1 cellular context compared by ENCODE assay signal in the genomic region with DNA sequence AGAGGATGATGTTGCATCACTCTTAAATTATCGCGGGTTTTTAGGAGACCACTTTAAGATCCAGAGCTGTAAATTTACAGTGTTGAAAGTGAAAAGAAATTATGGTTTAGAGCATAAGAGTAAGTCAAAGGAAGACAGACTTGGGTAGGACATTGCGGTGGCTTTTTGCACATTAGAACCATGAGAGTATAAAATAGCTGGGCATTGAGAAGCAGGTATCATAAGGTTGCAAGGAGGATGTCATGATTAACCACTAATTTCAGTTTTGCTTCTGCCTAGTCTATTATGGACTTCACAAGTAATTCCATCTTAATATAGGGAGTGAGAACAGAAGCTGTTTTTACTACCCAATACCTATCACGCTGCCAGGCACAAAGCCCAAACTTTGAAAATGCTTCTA.
TF ChIP-seq lines count a peak whose summit lies in the region.

No MANE protein-coding gene starts in this region.

TF ChIP-seq in WTC11, 78 proteins besides CTCF, POLR2A, EP300 and RAD21 (continued from another document):
- TF ChIP-seq, protein P1, sequence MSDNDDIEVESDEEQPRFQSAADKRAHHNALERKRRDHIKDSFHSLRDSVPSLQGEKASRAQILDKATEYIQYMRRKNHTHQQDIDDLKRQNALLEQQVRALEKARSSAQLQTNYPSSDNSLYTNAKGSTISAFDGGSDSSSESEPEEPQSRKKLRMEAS (CRISPR knock-in tag; IDR thresholded peaks at IDR 0.05): no peak
- TF ChIP-seq ZNF416 (CRISPR knock-in tag; IDR thresholded peaks at IDR 0.05) (no peak), NFE2L1 (CRISPR knock-in tag; IDR thresholded peaks at IDR 0.05) (no peak), FOXJ3 (CRISPR knock-in tag; IDR thresholded peaks at IDR 0.05; ENCODE audit: borderline replicate concordance) (no peak), NR3C1 (CRISPR knock-in tag; conservative IDR thresholded peaks at IDR 0.05; ENCODE audit: low read depth) (no peak)
- TF ChIP-seq, protein P2, sequence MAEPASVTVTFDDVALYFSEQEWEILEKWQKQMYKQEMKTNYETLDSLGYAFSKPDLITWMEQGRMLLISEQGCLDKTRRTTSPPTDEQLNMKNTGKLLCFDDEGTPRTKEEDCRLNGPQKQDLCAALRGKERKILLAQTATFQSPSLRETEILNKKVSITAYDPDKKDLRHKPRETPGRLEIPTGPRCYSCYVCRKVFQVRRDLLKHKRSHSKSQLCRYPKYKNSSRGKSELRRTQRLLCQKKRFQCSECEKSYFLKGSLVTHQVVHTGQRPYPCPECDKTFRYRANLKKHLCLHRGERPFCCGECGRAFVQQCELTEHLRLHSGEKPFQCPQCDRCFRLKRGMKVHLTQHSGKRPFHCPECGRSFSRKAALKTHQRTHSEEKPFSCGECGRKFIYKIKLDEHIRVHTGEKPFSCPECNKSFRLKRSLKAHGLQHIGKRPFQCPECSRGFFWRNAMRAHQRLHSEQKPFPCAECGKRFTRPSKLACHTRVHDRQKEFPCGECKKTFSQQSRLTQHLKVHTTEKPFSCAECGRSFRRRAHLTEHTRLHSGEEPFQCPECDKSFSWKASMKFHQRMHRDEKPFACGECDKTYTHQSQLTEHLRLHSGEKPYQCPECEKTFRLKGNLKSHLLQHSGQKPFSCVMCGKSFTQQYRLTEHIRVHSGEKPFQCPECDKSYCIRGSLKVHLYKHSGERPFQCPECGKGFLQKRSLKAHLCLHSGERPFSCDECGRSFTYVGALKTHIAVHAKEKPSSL (CRISPR knock-in tag; conservative IDR thresholded peaks at IDR 0.05): no peak
